In genomic region chr4:171203425-171203824, GRCh38 we compare ENCODE assay signal across 19 cellular contexts.
A peak's percentile ranks its signal among the peaks of the same experiment; 100 is the strongest.
DNase-seq lines count a peak whose midpoint lies in the region; ATAC-seq, FAIRE-seq and TF ChIP-seq lines count a peak whose summit lies in the region.
"Had no signal": no experiment of that assay in that cellular context is flagged by ENCODE, and none has a peak within 500 bp of the region (broad histone marks: within the 10 kb centered on the region; RNA-seq: fewer than 3 reads in every experiment).

No MANE protein-coding gene starts in this region.

- no peaks in the 10 kb centered on the region for H3K9me2 ChIP-seq in GM23338 (ENCODE audit: insufficient read depth)

- no peaks in the 10 kb centered on the region for H3K79me2 ChIP-seq in GM23338 (replicated peaks; ENCODE audit: insufficient read depth)
- no peaks in the 10 kb centered on the region for H3K79me2 ChIP-seq in H1 (ENCODE audit: control insufficient read depth in 1 of 2, insufficient read depth in 2 of 2, low read length in 2 of 2)

- DNase-seq in GM23338 (ENCODE audit: low spot score) (no peak), SJCRH30 (peak; percentile 9 to 20), H1 (ENCODE audit: low read depth in 1 of 2, low spot score in 2 of 2) (peak in 1 of 2 experiments; percentile 9), skeletal muscle cell (ENCODE audit: low read depth) (peak; percentile 4), right cardiac atrium (no peak), NCI-H128 (lab: John Stamatoyannopoulos, UW; ENCODE audit: unreplicated experiment) (no peak)
- DNase-seq in activated CD4-positive, alpha-beta T cell treated with anti-CD3 and anti-CD28 coated beads, Interleukin-2, amount 50 U/mL, for 48 hours, result no peak
- DNase-seq: natural killer cell; NCI-H187; NCI-H524 treated with DMSO at 0.1 percent for 48 hours; OCI-M1; stimulated activated CD4-positive, alpha-beta T cell treated with anti-CD3 and anti-CD28 coated beads, Interleukin-4, amount 100 ng/mL, for 24 hours; transverse colon had no signal

- no peak overlapping the region for H4K8ac ChIP-seq in H1 (ENCODE audit: extremely low read depth, insufficient read depth, low read length)

- H2BK5ac ChIP-seq in H1 (ENCODE audit: low read depth, low read length), result no peak overlapping the region

- H3K4me1 Mint-ChIP-seq in GM23338, result no peaks in the 10 kb centered on the region
- H3K4me1 Mint-ChIP-seq: B cell, brain, natural killer cell had no signal

- no peak for TF ChIP-seq CTCF in GM23338 (conservative IDR thresholded peaks at IDR 0.05; ENCODE audit: low read depth in 2 of 2)
- no peak for TF ChIP-seq CTCF in H1 (IDR thresholded peaks at IDR 0.05; ENCODE audit: control extremely low read depth in 1 of 3, insufficient read depth in 1 of 3, low read depth in 1 of 3, low read length in 3 of 3)

- H3K23ac ChIP-seq in H1 (ENCODE audit: insufficient read length), result no peak overlapping the region

- H3K9ac ChIP-seq in H1 (replicated peaks in 1 of 4; ENCODE audit: extremely low read depth in 1 of 4, low read depth in 3 of 4, low read length in 3 of 4), result no peak overlapping the region

- H3K4me2 ChIP-seq in GM23338 (no peak overlapping the region), H1 (ENCODE audit: insufficient read depth in 1 of 2, low read depth in 2 of 2, low read length in 2 of 2) (no peak overlapping the region)

- CTCF ChIA-PET in H1 (lab: Charles Lee; ENCODE audit: partially characterized antibody), result no interaction called here

- H3K27me3 Mint-ChIP-seq in GM23338 (ENCODE audit: insufficient read depth, low read depth, poor library complexity), result no peaks in the 10 kb centered on the region
- H3K27me3 Mint-ChIP-seq: B cell, brain had no signal

- no peak for FAIRE-seq in H1 (lab: Jason Lieb, UNC)
- FAIRE-seq: K562 had no signal

- no peaks in the 10 kb centered on the region for H3K23me2 ChIP-seq in H1 (ENCODE audit: low read depth, low read length)

- no peaks in the 10 kb centered on the region for H3K36me3 ChIP-seq in GM23338 (ENCODE audit: insufficient read depth)
- no peaks in the 10 kb centered on the region for H3K36me3 ChIP-seq in SJCRH30
- H3K36me3 ChIP-seq in H1 (ENCODE audit: control insufficient read depth in 2 of 4, insufficient read depth in 4 of 4, low read length in 3 of 4), result no peaks in the 10 kb centered on the region
- H3K36me3 ChIP-seq: right atrium auricular region, transverse colon had no signal

- H3K27ac ChIP-seq in GM23338 (ENCODE audit: low read depth) (no peak overlapping the region), SJCRH30 (no peak overlapping the region), H1 (ENCODE audit: low read depth, low read length) (no peak overlapping the region), right cardiac atrium (ENCODE audit: low read length) (no peak overlapping the region)
- H3K27ac ChIP-seq: right atrium auricular region, transverse colon had no signal

- H3K27me3 ChIP-seq in GM23338 (ENCODE audit: insufficient read depth) (no peaks in the 10 kb centered on the region), SJCRH30 (no peaks in the 10 kb centered on the region), H1 (replicated peaks in 1 of 4; ENCODE audit: control insufficient read depth in 3 of 4, extremely low read depth in 1 of 4, insufficient read depth in 3 of 4, low read length in 3 of 4) (no peaks in the 10 kb centered on the region), right cardiac atrium (ENCODE audit: control insufficient read depth, insufficient read depth) (no peaks in the 10 kb centered on the region)
- H3K27me3 ChIP-seq: right atrium auricular region, transverse colon had no signal

- H4K20me1 ChIP-seq in GM23338 (replicated peaks; ENCODE audit: insufficient read depth) (no peaks in the 10 kb centered on the region), H1 (replicated peaks in 1 of 2; ENCODE audit: control insufficient read depth in 1 of 2, insufficient read depth in 2 of 2, low read length in 2 of 2) (no peaks in the 10 kb centered on the region)

- peaks cover 3% of the 10 kb centered on the region; the same call in 1 of the 2 replicates for H3K4me1 ChIP-seq in GM23338 (ENCODE audit: insufficient read depth)
- H3K4me1 ChIP-seq in SJCRH30, result no peaks in the 10 kb centered on the region
- no peaks in the 10 kb centered on the region; a peak in 1 of 7 replicates for H3K4me1 ChIP-seq in H1 (replicated peaks in 1 of 4; ENCODE audit: control insufficient read depth in 3 of 4, insufficient read depth in 4 of 4, low read length in 3 of 4)
- H3K4me1 ChIP-seq in right cardiac atrium (ENCODE audit: control insufficient read depth, insufficient read depth, low read length), result no peaks in the 10 kb centered on the region
- H3K4me1 ChIP-seq: right atrium auricular region, transverse colon had no signal

- no peak overlapping the region for H3K4me3 Mint-ChIP-seq in GM23338
- H3K4me3 Mint-ChIP-seq: B cell, brain, natural killer cell had no signal

- H3K56ac ChIP-seq in H1 (replicated peaks; ENCODE audit: insufficient read length, low read depth, low read length), result no peak overlapping the region

- no peak overlapping the region for H3K14ac ChIP-seq in H1 (ENCODE audit: insufficient read length)

- no peak for TF ChIP-seq RAD21 in H1 (IDR thresholded peaks at IDR 0.05 in 1 of 2, conservative IDR thresholded peaks at IDR 0.05 in 1 of 2; ENCODE audit: low read depth in 2 of 2, low read length in 2 of 2)

- no peak overlapping the region for H2BK120ac ChIP-seq in H1 (replicated peaks; ENCODE audit: low read depth, low read length)

- H3K9me3 ChIP-seq in SJCRH30 (replicated peaks), result no peaks in the 10 kb centered on the region
- H3K9me3 ChIP-seq in H1 (ENCODE audit: insufficient read depth in 2 of 2, low read depth in 1 of 2, low read length in 1 of 2), result no peaks in the 10 kb centered on the region
- no peaks in the 10 kb centered on the region for H3K9me3 ChIP-seq in right cardiac atrium (ENCODE audit: control insufficient read depth, low read length)
- H3K9me3 ChIP-seq: right atrium auricular region, transverse colon had no signal

- POLR2A ChIA-PET in H1 (lab: Charles Lee; ENCODE audit: partially characterized antibody), result no interaction called here

- H3K4ac ChIP-seq in H1 (replicated peaks; ENCODE audit: insufficient read length, low read depth, low read length), result no peak overlapping the region

- H2BK20ac ChIP-seq in H1 (ENCODE audit: low read length), result no peak overlapping the region

- H4K91ac ChIP-seq in H1 (replicated peaks; ENCODE audit: insufficient read length, low read length), result no peak overlapping the region

- no peak overlapping the region for H2AK5ac ChIP-seq in H1 (ENCODE audit: low read depth, low read length)

- no peak for ATAC-seq in GM23338
- no peak for ATAC-seq in GM18520 (IDR thresholded peaks at IDR 0.05; ENCODE audit: unreplicated experiment)
- no peak for ATAC-seq in right cardiac atrium
- ATAC-seq: K562, natural killer cell had no signal

- H3K79me1 ChIP-seq in H1 (ENCODE audit: low read depth, low read length), result no peaks in the 10 kb centered on the region

- intact Hi-C loops in right cardiac atrium (cut with DNase I), result no loop called here

- H3K4me3 ChIP-seq in GM23338, result no peak overlapping the region
- no peak overlapping the region for H3K4me3 ChIP-seq in SJCRH30
- H3K4me3 ChIP-seq in H1 (ENCODE audit: extremely low read depth in 1 of 4, insufficient read depth in 2 of 4, low read depth in 3 of 4, low read length in 4 of 4), result no peak overlapping the region
- H3K4me3 ChIP-seq in skeletal muscle cell (ENCODE audit: low read depth, low read length), result no peak overlapping the region
- no peak overlapping the region for H3K4me3 ChIP-seq in right cardiac atrium (ENCODE audit: low read length)
- H3K4me3 ChIP-seq: K562, right atrium auricular region, transverse colon had no signal

- H2BK12ac ChIP-seq in H1 (ENCODE audit: low read depth, low read length), result no peak overlapping the region

- H2AFZ ChIP-seq in GM23338, result peak overlapping the region; percentile 64; the same call in 1 of the 2 replicates
- H2AFZ ChIP-seq in H1 (ENCODE audit: low read length), result peak overlapping the region; percentile 76; the same call in 1 of the 2 replicates

- WGBS in H1 (ENCODE audit: extremely low coverage in 1 of 2, insufficient coverage in 1 of 2, insufficient read length in 1 of 2, insufficient replicate concordance in 2 of 2, low coverage in 1 of 2, low lambda C conversion rate in 2 of 2, missing lambda C conversion rate in 1 of 2), 2 experiments, result 88% methylated on average over 2 of the region's 2 CpGs; no CpG with 5 or more reads in 1 of the 2 experiments
- WGBS in right cardiac atrium, result 47% methylated on average over 2 of the region's 2 CpGs

- H4K5ac ChIP-seq in H1 (ENCODE audit: insufficient read length, low read depth, low read length), result no peak overlapping the region

- no peaks in the 10 kb centered on the region for H3F3A ChIP-seq in GM23338 (replicated peaks; ENCODE audit: low read depth)

- TF ChIP-seq POLR2A in H1 (IDR thresholded peaks at IDR 0.05; ENCODE audit: control extremely low read depth in 1 of 2, low read depth in 2 of 2, low read length in 2 of 2), result no peak

- no peak for TF ChIP-seq EP300 in H1 (IDR thresholded peaks at IDR 0.05; ENCODE audit: borderline replicate concordance in 1 of 2, low read depth in 2 of 2, low read length in 2 of 2)

- no peak overlapping the region for H3K27ac Mint-ChIP-seq in GM23338
- H3K27ac Mint-ChIP-seq: activated T-helper 2 cell treated with anti-CD3 and anti-CD28 coated beads, Interferon-gamma antibody, Interleukin-2, Interleukin-4, amounts not matched to agents 10 μg/mL and 5 μg/mL and 100 μg/mL, durations not matched to agents 14 hours and 24 hours and 36 hours; B cell; brain; natural killer cell had no signal

- H3K36me3 Mint-ChIP-seq in GM23338 (ENCODE audit: low read depth), result no peaks in the 10 kb centered on the region
- H3K36me3 Mint-ChIP-seq: brain, natural killer cell had no signal

- no peak overlapping the region for H3K18ac ChIP-seq in H1 (ENCODE audit: extremely low read depth, low read length)

- no peak overlapping the region for H2BK15ac ChIP-seq in H1 (ENCODE audit: low read length)

- H3K9me3 Mint-ChIP-seq in GM23338, result no peaks in the 10 kb centered on the region

TF ChIP-seq in GM23338, 12 proteins besides CTCF, POLR2A, EP300 and RAD21 (continues in another document):
- TF ChIP-seq NANOG (IDR thresholded peaks at IDR 0.05; ENCODE audit: borderline replicate concordance), result no peak

TF ChIP-seq in H1, 55 proteins besides CTCF, POLR2A, EP300 and RAD21 (continues in another document):
- TF ChIP-seq GTF2F1 (IDR thresholded peaks at IDR 0.05; ENCODE audit: borderline replicate concordance, low read depth, low read length) (no peak), SRF (IDR thresholded peaks at IDR 0.05; ENCODE audit: low read depth, low read length) (no peak), SUZ12 (IDR thresholded peaks at IDR 0.05; ENCODE audit: low read length) (no peak), NRF1 (IDR thresholded peaks at IDR 0.05; ENCODE audit: low read depth, low read length) (no peak), CTBP2 (IDR thresholded peaks at IDR 0.05; ENCODE audit: borderline replicate concordance, insufficient read depth, insufficient read length, low read length) (no peak), CBX5 (IDR thresholded peaks at IDR 0.05; ENCODE audit: low read depth, low read length) (no peak), TEAD4 (IDR thresholded peaks at IDR 0.05; ENCODE audit: low read depth, low read length) (no peak), TAF7 (optimal IDR thresholded peaks at IDR 0.05; ENCODE audit: borderline replicate concordance, low read depth, low read length) (no peak)

Comparison
In these comparisons a context has a peak if more than half of its experiments do, and no peak if none do; other contexts are left out.
1. DNase-seq: peak in SJCRH30 (2 of 2) and skeletal muscle cell (single experiment); none in GM23338 (single experiment), right cardiac atrium (0 of 3), activated CD4-positive, alpha-beta T cell treated with anti-CD3 and anti-CD28 coated beads, Interleukin-2, amount 50 U/mL, for 48 hours (0 of 2) and NCI-H128 (single experiment).